18 cellular contexts compared by ENCODE assay signal in the genomic region with DNA sequence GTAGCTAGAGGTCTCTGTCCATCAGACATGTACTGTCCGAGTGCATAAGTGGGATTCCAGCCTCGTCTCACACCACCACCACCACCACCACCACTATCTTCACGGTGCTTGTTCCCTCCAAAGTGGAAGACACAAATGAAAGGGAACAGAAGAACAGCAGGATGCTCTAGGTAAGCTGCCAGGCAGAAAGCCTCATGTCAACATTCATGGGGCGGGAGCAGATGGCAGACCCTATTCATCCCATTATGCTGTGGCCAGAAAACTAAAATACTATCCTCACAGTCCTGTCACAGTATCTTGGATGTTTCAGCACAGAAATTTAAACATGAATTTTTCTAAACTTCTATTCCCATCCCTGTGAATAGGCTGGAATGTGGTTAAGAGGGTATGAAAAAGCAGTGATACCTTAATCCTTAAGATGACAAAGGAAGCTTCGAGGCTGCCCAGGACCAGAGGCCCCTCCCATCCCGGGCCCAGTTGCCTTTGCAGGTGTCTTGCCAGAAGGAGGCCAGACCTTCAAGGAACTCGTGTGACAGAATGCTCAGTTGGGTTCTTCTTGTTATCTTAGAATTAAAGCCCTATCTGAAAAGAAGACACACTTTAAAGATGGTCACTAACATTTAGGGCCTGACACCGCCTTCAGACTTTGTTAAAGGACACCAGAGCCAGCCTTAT. TPM values are rescaled to one million over a fixed set of nuclear protein-coding genes. Genes with fewer than 3 reads are reported as not detected.
"Had no signal": no experiment of that assay in that cellular context is flagged by ENCODE, and none has a peak within 500 bp of the region (broad histone marks: within the 10 kb centered on the region; RNA-seq: fewer than 3 reads in every experiment).

No MANE protein-coding gene starts in this region.

- DNase-seq: Kasumi-1, MM.1S, NCI-H1092 treated with DMSO at 0.1 percent for 48 hours, NCI-H1436, NCI-H187, NCI-H2029, NCI-H2081 treated with DMSO at 0.1 percent for 48 hours, NCI-H2171, NCI-H226, NCI-H446, NCI-H510A, NCI-H524 treated with DMSO at 0.1 percent for 48 hours, Right ventricle myocardium superior, RPMI8226, SIG-M5 had no signal

- ATAC-seq: K562 had no signal

RNA-seq across cellular contexts. Expression of gene APCS, which starts 24.7 kb away (rescaled TPM):
- total RNA-seq: M059J, SJSA1 had no signal
